1 cellular context compared by ENCODE assay signal in the genomic region with DNA sequence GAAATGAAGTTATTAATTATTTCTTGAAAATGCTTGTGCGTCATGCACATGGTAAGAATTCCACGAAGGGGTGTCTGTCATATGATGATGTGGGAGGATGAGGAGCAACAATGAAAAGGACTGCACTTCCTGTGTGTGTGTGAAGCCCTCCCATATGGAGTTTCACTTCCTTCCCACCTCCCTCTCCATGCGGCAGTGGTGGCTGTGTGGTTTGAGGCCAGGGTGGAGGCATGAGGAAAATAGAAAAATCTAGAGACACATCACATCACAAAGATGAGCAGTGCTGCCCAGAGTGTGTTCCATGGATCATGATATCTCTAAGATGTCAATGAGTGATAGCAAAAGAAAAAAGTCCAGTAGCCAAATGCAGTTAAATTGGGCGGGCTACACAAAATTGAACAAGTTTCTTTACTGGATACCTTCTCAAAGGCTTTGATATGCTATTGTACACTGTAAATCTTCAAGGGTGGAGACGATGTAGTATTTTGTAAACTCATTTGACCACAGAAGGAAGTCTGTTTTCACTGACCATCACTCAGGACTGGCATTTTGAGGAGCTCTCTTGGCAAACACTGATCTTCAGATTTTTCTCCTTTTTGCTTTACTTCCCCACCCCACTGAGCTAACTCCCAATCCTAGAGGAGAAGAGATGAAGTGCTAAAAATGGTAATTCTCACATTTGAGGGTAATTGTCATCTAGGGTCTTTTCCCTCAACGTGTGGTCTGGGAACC.
TF ChIP-seq lines count a peak whose summit lies in the region.

No MANE protein-coding gene starts in this region.

TF ChIP-seq in H1, 55 proteins besides CTCF, POLR2A, EP300 and RAD21:
- no peak for TF ChIP-seq RBBP5 (IDR thresholded peaks at IDR 0.05; ENCODE audit: borderline replicate concordance, low read depth, low read length)
- TF ChIP-seq NANOG (IDR thresholded peaks at IDR 0.05; ENCODE audit: insufficient read depth, low read depth, low read length, poor library complexity, severe bottlenecking) = no peak
- TF ChIP-seq ZNF274 (IDR thresholded peaks at IDR 0.05; ENCODE audit: borderline replicate concordance, extremely low read depth, low read length) = no peak
- no peak for TF ChIP-seq RXRA (IDR thresholded peaks at IDR 0.05; ENCODE audit: insufficient read depth, low read depth, low read length)
- TF ChIP-seq FOSL1 (IDR thresholded peaks at IDR 0.05; ENCODE audit: insufficient read depth, low read depth, low read length) = no peak
- no peak for TF ChIP-seq NRF1 (IDR thresholded peaks at IDR 0.05; ENCODE audit: low read depth, low read length)
